ENCODE assay signal across 16 cellular contexts in genomic region chr11:79419120-79419519, GRCh38. TPM values are rescaled to one million over a fixed set of nuclear protein-coding genes. Genes with fewer than 3 reads are reported as not detected.
A peak's percentile ranks its signal among the peaks of the same experiment; 100 is the strongest.
DNase-seq lines count a peak whose midpoint lies in the region; ATAC-seq, FAIRE-seq and TF ChIP-seq lines count a peak whose summit lies in the region.
"Had no signal": no experiment of that assay in that cellular context is flagged by ENCODE, and none has a peak within 500 bp of the region (broad histone marks: within the 10 kb centered on the region; RNA-seq: fewer than 3 reads in every experiment).

No MANE protein-coding gene starts in this region.

- H3K36me3 ChIP-seq in bronchial epithelial cell (ENCODE audit: control insufficient read depth, insufficient read depth, low read length): no peaks in the 10 kb centered on the region
- H3K36me3 ChIP-seq in left lung: no peaks in the 10 kb centered on the region
- H3K36me3 ChIP-seq in CD8-positive, alpha-beta T cell (ENCODE audit: insufficient read depth, low read length): no peaks in the 10 kb centered on the region
- H3K36me3 ChIP-seq: neutrophil had no signal

- no peak overlapping the region for H3K4me3 ChIP-seq in bronchial epithelial cell (ENCODE audit: low read depth, low read length)
- no peak overlapping the region for H3K4me3 ChIP-seq in left lung
- H3K4me3 ChIP-seq in CD8-positive, alpha-beta T cell (ENCODE audit: low read depth, low read length): no peak overlapping the region
- H3K4me3 ChIP-seq: BLaER1 treated with 17β-estradiol and CSF1 and Interleukin-3, amounts not matched to agents 10 nM and 100 nM had no signal

- POLR2A ChIA-PET in CD8-positive, alpha-beta T cell (lab: Charles Lee): no interaction called here

- DNase-seq in COLO668 (lab: John Stamatoyannopoulos, UW; ENCODE audit: unreplicated experiment) (peak; percentile 44), LHCN-M2 (ENCODE audit: low read depth) (peak; percentile 67), bronchial epithelial cell (ENCODE audit: low read depth) (peak; percentile 99), left lung (peak in 1 of 2 donors; percentile 47), NCI-H2107 treated with DMSO at 0.1 percent for 48 hours (lab: John Stamatoyannopoulos, UW; ENCODE audit: unreplicated experiment) (no peak)
- no peak for DNase-seq in CD8-positive, alpha-beta T cell
- DNase-seq: activated CD4-positive, alpha-beta T cell treated with anti-CD3 and anti-CD28 coated beads, Interleukin-2, amount 50 U/mL, for 1 hour; activated gamma-delta T cell; foreskin melanocyte; NCI-H1105 treated with DMSO at 0.1 percent for 48 hours; NCI-H82; stimulated activated CD4-positive, alpha-beta T cell treated with anti-CD3 and anti-CD28 coated beads, Interleukin-1b, Interleukin-23, amount 100 ng/mL, for 48 hours had no signal

- no peak overlapping the region for H3K4me3 Mint-ChIP-seq in CD8-positive, alpha-beta T cell

- no peaks in the 10 kb centered on the region for H3K9me3 ChIP-seq in left lung
- no peaks in the 10 kb centered on the region for H3K9me3 ChIP-seq in CD8-positive, alpha-beta T cell (ENCODE audit: low read length)
- H3K9me3 ChIP-seq: neutrophil had no signal

- CTCF ChIA-PET in CD8-positive, alpha-beta T cell (lab: Charles Lee): no interaction called here

- H3K4me1 Mint-ChIP-seq in CD8-positive, alpha-beta T cell (ENCODE audit: low read depth): no peaks in the 10 kb centered on the region

- H3K27ac Mint-ChIP-seq in CD8-positive, alpha-beta T cell: no peak overlapping the region

- H3K27ac ChIP-seq in left lung: no peak overlapping the region
- no peak overlapping the region for H3K27ac ChIP-seq in CD8-positive, alpha-beta T cell (ENCODE audit: low read depth, low read length)
- H3K27ac ChIP-seq: BLaER1 treated with 17β-estradiol and CSF1 and Interleukin-3, amounts not matched to agents 10 nM and 100 nM; neutrophil had no signal

- H3K27me3 Mint-ChIP-seq in CD8-positive, alpha-beta T cell (ENCODE audit: low read depth): no peaks in the 10 kb centered on the region

- no peaks in the 10 kb centered on the region for H3K36me3 Mint-ChIP-seq in CD8-positive, alpha-beta T cell

- peak; percentile 91 for ATAC-seq in left lung
- no peak for ATAC-seq in GM21423 (IDR thresholded peaks at IDR 0.05; ENCODE audit: unreplicated experiment)
- ATAC-seq in CD8-positive, alpha-beta T cell: no peak
- no peak for ATAC-seq in HG02970 (IDR thresholded peaks at IDR 0.05; ENCODE audit: low FRiP score, unreplicated experiment)

- intact Hi-C loops in left lung (cut with DNase I): no loop called here
- intact Hi-C loops in CD8-positive, alpha-beta T cell (cut with DNase I, micrococcal nuclease): no loop called here

- H3K4me1 ChIP-seq in left lung: peaks cover 0 to 3% of the 10 kb centered on the region in 2 donors
- H3K4me1 ChIP-seq in CD8-positive, alpha-beta T cell (ENCODE audit: insufficient read depth, low read length): no peaks in the 10 kb centered on the region

- H3K27me3 ChIP-seq in bronchial epithelial cell (ENCODE audit: control insufficient read depth, insufficient read depth, low read length): no peaks in the 10 kb centered on the region
- H3K27me3 ChIP-seq in left lung: no peaks in the 10 kb centered on the region
- no peaks in the 10 kb centered on the region for H3K27me3 ChIP-seq in CD8-positive, alpha-beta T cell (ENCODE audit: insufficient read depth, low read length)
- H3K27me3 ChIP-seq: BLaER1 treated with 17β-estradiol and CSF1 and Interleukin-3, amounts not matched to agents 10 nM and 100 nM; neutrophil had no signal

- H3K9me3 Mint-ChIP-seq in CD8-positive, alpha-beta T cell: peaks cover 11% of the 10 kb centered on the region

- peak; percentile 100 for FAIRE-seq in bronchial epithelial cell (lab: Jason Lieb, UNC)

- TF ChIP-seq CTCF in bronchial epithelial cell (IDR thresholded peaks at IDR 0.05; ENCODE audit: insufficient read depth, low read length, severe bottlenecking) (no peak), left lung (IDR thresholded peaks at IDR 0.05) (no peak)
- no peak for TF ChIP-seq CTCF in CD8-positive, alpha-beta T cell (IDR thresholded peaks at IDR 0.05)

RNA-seq across cellular contexts. Expression of gene TENM4, which starts 21.7 kb away (rescaled TPM):
- total RNA-seq in LHCN-M2 (2014; rRNA removed): 0.06 TPM in 2 replicates
- 0.27 TPM for polyA plus RNA-seq in LHCN-M2 (2012)
- total RNA-seq in bronchial epithelial cell: 3.2 and 6.1 TPM in 2 replicates
- total RNA-seq in left lung: 1 to 10 TPM; 3.4 to 7.1 TPM
- not detected for total RNA-seq in CD8-positive, alpha-beta T cell

Comparison
In these comparisons a context has a peak if more than half of its experiments do, and no peak if none do; other contexts are left out.
1. DNase-seq: peak in COLO668 (single experiment), LHCN-M2 (single experiment) and bronchial epithelial cell (single experiment); none in CD8-positive, alpha-beta T cell (0 of 7) and NCI-H2107 treated with DMSO at 0.1 percent for 48 hours (single experiment).